20 cellular contexts compared by ENCODE assay signal in the genomic region with DNA sequence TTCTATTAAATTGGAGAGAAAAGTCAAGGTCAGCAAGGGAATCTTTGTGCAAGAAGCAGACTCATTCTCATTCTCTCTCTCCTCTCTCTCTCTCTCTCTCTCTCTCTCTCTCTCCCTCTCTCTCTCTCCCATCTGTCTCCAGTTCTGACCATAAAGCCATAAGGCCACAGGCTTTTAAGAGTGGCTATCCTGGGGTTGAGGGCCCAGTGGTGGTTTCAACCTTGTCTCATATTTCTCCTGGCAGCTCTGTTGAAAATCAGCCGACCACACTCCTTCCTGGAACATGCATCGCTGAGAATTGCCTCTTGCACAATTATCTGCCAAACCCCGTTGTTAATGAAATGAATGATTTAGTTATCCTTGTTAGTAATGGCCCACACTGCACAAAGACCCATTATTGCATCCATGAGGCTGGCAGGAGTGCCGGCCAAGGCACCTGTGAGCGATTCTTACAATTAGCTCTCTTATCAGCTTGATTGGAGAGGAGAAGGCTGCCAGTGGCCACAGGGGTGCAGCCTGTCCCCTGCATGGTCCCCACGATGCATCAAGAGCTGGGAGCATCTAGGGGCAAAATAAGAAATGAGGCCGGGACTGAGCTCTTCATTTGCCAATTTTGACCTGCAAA. TPM values are rescaled to one million over a fixed set of nuclear protein-coding genes. Genes with fewer than 3 reads are reported as not detected.
DNase-seq lines count a peak whose midpoint lies in the region; ATAC-seq and TF ChIP-seq lines count a peak whose summit lies in the region.
"Had no signal": no experiment of that assay in that cellular context is flagged by ENCODE, and none has a peak within 500 bp of the region (broad histone marks: within the 10 kb centered on the region; RNA-seq: fewer than 3 reads in every experiment).

No MANE protein-coding gene starts in this region.

- TF ChIP-seq CTCF in AG09309 (IDR thresholded peaks at IDR 0.05; ENCODE audit: control insufficient read depth, insufficient read depth, low read depth, low read length, missing control alignments), result no peak

- no peak for ATAC-seq in HG03135 (IDR thresholded peaks at IDR 0.05; ENCODE audit: unreplicated experiment)
- ATAC-seq: gastroesophageal sphincter; lower lobe of right lung; natural killer cell treated with Interleukin-12 subunit alpha and Interleukin-12 subunit beta and Interleukin-15 and Interleukin-18, amount 100 ng/mL, for 72 hours had no signal

- DNase-seq in AG09309 (ENCODE audit: low read depth), result peak; percentile 76
- DNase-seq in RPMI7951 (ENCODE audit: low read depth), result peak; percentile 26
- peak; percentile 47 for DNase-seq in fibroblast of gingiva (ENCODE audit: low read depth)
- DNase-seq in occipital lobe (lab: John Stamatoyannopoulos, UW), result peak; percentile 53
- no peak for DNase-seq in NCI-H1048 (lab: John Stamatoyannopoulos, UW)
- no peak for DNase-seq in NCI-H446 treated with DMSO at 0.1 percent for 48 hours (lab: John Stamatoyannopoulos, UW)
- DNase-seq in stimulated activated naive CD4-positive, alpha-beta T cell treated with Interleukin-2 at 50 U/mL for 16 hours (lab: John Stamatoyannopoulos, UW), result no peak
- DNase-seq: ACHN; activated CD4-positive, CD25-positive, alpha-beta regulatory T cell; activated CD8-positive, alpha-beta memory T cell treated with anti-CD3 and anti-CD28 coated beads for 24 hours; activated naive CD8-positive, alpha-beta T cell treated with anti-CD3 and anti-CD28 coated beads for 36 hours; CD8-positive, alpha-beta memory T cell; lower lobe of right lung; NCI-H187; NCI-H524 treated with DMSO at 0.1 percent for 48 hours; SHP77 treated with DMSO at 0.1 percent for 48 hours; T-helper 2 cell had no signal

- no peak overlapping the region for H3K4me3 ChIP-seq in AG09309 (ENCODE audit: control insufficient read depth, low read depth, low read length)
- H3K4me3 ChIP-seq: gastroesophageal sphincter, lower lobe of right lung had no signal

RNA-seq across cellular contexts. Expression of a gene that starts 30.4 kb away (rescaled TPM):
- not detected in 2 replicates for total RNA-seq in RPMI7951 (2014; rRNA removed; shearing (Covaris generic))
- total RNA-seq in occipital lobe, result 1.7 TPM
- total RNA-seq: activated naive CD8-positive, alpha-beta T cell treated with anti-CD3 and anti-CD28 coated beads for 36 hours; CD8-positive, alpha-beta memory T cell; natural killer cell treated with Interleukin-12 subunit alpha and Interleukin-12 subunit beta and Interleukin-15 and Interleukin-18, amount 100 ng/mL, for 72 hours had no signal

Comparison
In these comparisons a context has a peak if more than half of its experiments do, and no peak if none do; other contexts are left out.
1. DNase-seq: peak in AG09309 (single experiment), RPMI7951 (single experiment), fibroblast of gingiva (single experiment) and occipital lobe (single experiment); none in NCI-H1048 (single experiment), NCI-H446 treated with DMSO at 0.1 percent for 48 hours (single experiment) and stimulated activated naive CD4-positive, alpha-beta T cell treated with Interleukin-2 at 50 U/mL for 16 hours (single experiment).